ENCODE assay signal across 29 cellular contexts in the genomic region with DNA sequence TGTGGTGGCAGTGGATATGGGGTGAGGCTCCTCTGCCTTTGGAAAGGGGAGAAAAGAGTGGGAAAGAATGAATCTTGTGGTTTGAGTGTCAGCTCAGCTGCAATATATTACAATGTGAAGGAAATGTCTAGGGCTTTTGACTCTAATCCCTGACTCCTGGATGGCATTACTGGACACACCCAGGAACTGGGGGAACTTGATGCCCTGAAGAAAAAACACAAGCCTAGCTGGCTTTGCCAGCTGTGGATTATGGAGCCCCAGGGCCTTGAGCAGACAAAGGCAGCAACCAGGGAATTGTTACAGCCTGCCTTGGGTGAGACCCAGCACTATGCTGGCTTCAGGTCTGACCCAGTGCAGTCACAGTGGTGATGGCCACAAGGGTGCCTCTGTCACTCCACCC. TPM values are rescaled to one million over a fixed set of nuclear protein-coding genes. Genes with fewer than 3 reads are reported as not detected.
"Had no signal": no experiment of that assay in that cellular context is flagged by ENCODE, and none has a peak within 500 bp of the region (broad histone marks: within the 10 kb centered on the region; RNA-seq: fewer than 3 reads in every experiment).

No MANE protein-coding gene starts in this region.

- H3K27ac ChIP-seq: Peyer's patch had no signal

- H3K4me3 ChIP-seq: MG63, Peyer's patch had no signal

- H3K9me3 ChIP-seq: MG63 had no signal

- DNase-seq: activated B cell treated with CpG ODN at 0.5 μM for 24 hours; activated CD4-positive, alpha-beta T cell treated with anti-CD3 and anti-CD28 coated beads for 1 hour; activated CD4-positive, alpha-beta T cell treated with anti-CD3 and anti-CD28 coated beads, Interleukin-2, amount 10 ng/mL, durations not matched to agents 24 days and 14 days; activated CD4-positive, alpha-beta T cell treated with anti-CD3 and anti-CD28 coated beads, Interleukin-2, amount 50 U/mL, for 48 hours; activated CD8-positive, alpha-beta memory T cell treated with anti-CD3 and anti-CD28 coated beads, Interleukin-2, amount 10 ng/mL, durations not matched to agents 7 days and 5 days; activated effector memory CD4-positive, alpha-beta T cell treated with Interleukin-2 at 50 U/mL for 16 hours; activated naive CD4-positive, alpha-beta T cell; activated T-cell treated with anti-CD3 and anti-CD28 coated beads, Interleukin-2, amount 50 U/mL, for 24 hours; amygdala; cerebellar nuclear complex; Kasumi-1; KBM-7; MG63; MV-4-11; NCI-H1092 treated with DMSO at 0.1 percent for 48 hours; NCI-H1436; NCI-H1694 treated with DMSO at 0.1 percent for 48 hours; NCI-H2081; NCI-H510A treated with DMSO at 0.1 percent for 48 hours; NCI-H69; NK-92 treated with Interleukin-12 subunit alpha and Interleukin-12 subunit beta, amount 100 ng/mL, for 24 hours; OCI-M1; Peyer's patch; SHP77; T-helper 17 cell; T1000 had no signal

- ATAC-seq: activated CD8-positive, alpha-beta memory T cell treated with anti-CD3 and anti-CD28 coated beads, Interleukin-2, amount 10 ng/mL, durations not matched to agents 7 days and 5 days; T-helper 17 cell had no signal

- H3K4me1 ChIP-seq: Peyer's patch had no signal

- H3K27me3 ChIP-seq: MG63, Peyer's patch had no signal

- FAIRE-seq: TTC549 had no signal

- H3K36me3 ChIP-seq: MG63, Peyer's patch had no signal

RNA-seq across cellular contexts. Expression of gene CYSLTR1, which starts 57.1 kb away (rescaled TPM):
- total RNA-seq: astrocyte, SK-MEL-5 had no signal
